1 cellular context compared by ENCODE assay signal in genomic region chr13:29716493-29716892, GRCh38.
TF ChIP-seq lines count a peak whose summit lies in the region.

No MANE protein-coding gene starts in this region.

TF ChIP-seq in GM12878, 131 proteins besides CTCF, POLR2A, EP300 and RAD21 (continued from another document):
- TF ChIP-seq ATF2 (IDR thresholded peaks at IDR 0.05; ENCODE audit: low read length) = peak; percentile 18; the same call in 1 of the 2 replicates
